8 cellular contexts compared by ENCODE assay signal in the genomic region with DNA sequence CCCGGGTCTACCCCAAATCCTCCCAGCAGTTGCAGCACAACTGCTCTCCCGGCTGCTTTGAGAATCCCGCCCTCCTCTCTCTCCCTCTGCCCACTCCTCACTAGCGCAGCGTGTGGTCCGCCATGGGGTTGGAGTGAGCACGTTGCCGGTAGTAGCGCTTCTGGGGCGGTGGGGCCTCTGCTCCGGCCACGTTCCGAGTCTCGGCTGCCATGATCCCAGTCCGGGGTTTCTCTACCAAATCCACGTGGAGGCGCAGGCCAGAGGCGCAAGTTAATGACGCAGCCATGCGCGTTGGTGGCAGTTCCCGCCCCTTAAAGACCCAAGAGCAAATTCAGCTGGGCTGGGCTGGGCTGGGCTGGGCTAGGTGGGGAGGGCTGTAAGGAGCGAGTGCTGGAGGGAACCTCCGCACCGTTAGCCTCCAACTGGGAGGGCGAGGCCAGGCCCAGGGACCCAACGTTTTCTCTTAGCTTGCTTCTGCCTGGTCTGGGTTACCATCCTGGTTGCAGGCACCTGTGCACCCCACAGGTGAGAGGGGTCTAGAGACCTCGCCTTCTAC. TPM values are rescaled to one million over a fixed set of nuclear protein-coding genes. Genes with fewer than 3 reads are reported as not detected.
DNase-seq lines count a peak whose midpoint lies in the region; ATAC-seq and TF ChIP-seq lines count a peak whose summit lies in the region.

A gene (minus strand): TSS at position 233 of the 556 bp plus-strand sequence. CDS start 22 bp downstream, at position 211.

- H3K27ac Mint-ChIP-seq in Calu3 (ENCODE audit: unreplicated experiment) = peak within 1 kb of the TSS; percentile 93

- TF ChIP-seq CTCF in Calu3 (IDR thresholded peaks at IDR 0.05; ENCODE audit: unreplicated experiment) (no peak), OCI-LY3 (IDR thresholded peaks at IDR 0.05; ENCODE audit: low read depth, low read length) (no peak), epithelial cell of esophagus (IDR thresholded peaks at IDR 0.05; ENCODE audit: insufficient read depth, low read depth, low read length, missing control alignments) (peak; percentile 2), mucosa of descending colon (IDR thresholded peaks at IDR 0.05) (no peak)

- no peaks in the 10 kb centered on the region for H3K9me3 ChIP-seq in HUES6 (ENCODE audit: control insufficient read depth, insufficient read depth, low read depth, low read length)
- no peaks in the 10 kb centered on the region for H3K9me3 ChIP-seq in OCI-LY3 (ENCODE audit: insufficient read depth, low read length)
- no peaks in the 10 kb centered on the region for H3K9me3 ChIP-seq in mucosa of descending colon

- H4K20me1 ChIP-seq in OCI-LY3 (ENCODE audit: insufficient read depth, low read length) = no peaks in the 10 kb centered on the region

- H3K36me3 ChIP-seq in HUES6 (ENCODE audit: control insufficient read depth, insufficient read depth, low read length) (peaks cover 28% of the 10 kb centered on the region), OCI-LY3 (replicated peaks; ENCODE audit: low read depth, low read length) (peaks cover 23% of the 10 kb centered on the region), mucosa of descending colon (ENCODE audit: low read depth) (no peaks in the 10 kb centered on the region)

- H3K4me3 ChIP-seq in HUES6 (ENCODE audit: low read depth, low read length) = peak within 1 kb of the TSS; percentile 79
- peak within 1 kb of the TSS; percentile 78 for H3K4me3 ChIP-seq in OCI-LY3 (ENCODE audit: low read length)
- H3K4me3 ChIP-seq in epithelial cell of esophagus (ENCODE audit: low read length) = peak within 1 kb of the TSS; percentile 83
- peak within 1 kb of the TSS; percentile 50 for H3K4me3 ChIP-seq in mucosa of descending colon

- peak within 1 kb of the TSS; percentile 84 for H3K4me3 Mint-ChIP-seq in Calu3 (ENCODE audit: low read depth, unreplicated experiment)

- peaks cover 12% of the 10 kb centered on the region for H3K79me2 ChIP-seq in OCI-LY3 (ENCODE audit: low read length)

- ATAC-seq in GM21423 (IDR thresholded peaks at IDR 0.05; ENCODE audit: unreplicated experiment) = peak; percentile 82
- peak; percentile 96 for ATAC-seq in mucosa of descending colon

- peaks cover 3% of the 10 kb centered on the region for H3K27me3 Mint-ChIP-seq in Calu3 (ENCODE audit: unreplicated experiment)

- H3K4me2 ChIP-seq in OCI-LY3 (ENCODE audit: low read length) = peak within 1 kb of the TSS; percentile 80

- intact Hi-C loops in Calu3 (cut with micrococcal nuclease; ENCODE audit: unreplicated experiment) (no loop called here), mucosa of descending colon (cut with DNase I, micrococcal nuclease) (no loop called here)

- H2AFZ ChIP-seq in OCI-LY3 (ENCODE audit: low read depth, low read length) = peak within 1 kb of the TSS; percentile 79

- peaks cover 45% of the 10 kb centered on the region for H3K36me3 Mint-ChIP-seq in Calu3 (ENCODE audit: insufficient read depth, unreplicated experiment)

- peaks cover 6% of the 10 kb centered on the region for H3K4me1 ChIP-seq in HUES6 (ENCODE audit: control insufficient read depth, insufficient read depth, low read length)
- H3K4me1 ChIP-seq in OCI-LY3 (ENCODE audit: low read length) = peaks cover 9% of the 10 kb centered on the region
- peaks cover 16% of the 10 kb centered on the region for H3K4me1 ChIP-seq in mucosa of descending colon (ENCODE audit: low read depth)

- CTCF ChIA-PET in Calu3 (lab: Charles Lee) = interaction anchor here (0.8 to 1.0 kb wide), 3 partner anchors 11 to 15 kb away, joined by 3 to 6 read pairs (median 3); a partner anchor contains a TSS

- peak within 1 kb of the TSS; percentile 97 for H3K9ac ChIP-seq in HUES6 (ENCODE audit: low read length)
- H3K9ac ChIP-seq in OCI-LY3 (ENCODE audit: low read length) = peak within 1 kb of the TSS; percentile 77

- peaks cover 10% of the 10 kb centered on the region for H3K4me1 Mint-ChIP-seq in Calu3 (ENCODE audit: low read depth, unreplicated experiment)

- H3K27ac ChIP-seq in HUES6 (ENCODE audit: low read depth, low read length) = peak within 1 kb of the TSS; percentile 91
- H3K27ac ChIP-seq in OCI-LY3 (ENCODE audit: low read length) = peak within 1 kb of the TSS; percentile 70

- H3K27me3 ChIP-seq in HUES6 (ENCODE audit: control insufficient read depth, insufficient read depth, low read length) = peaks cover 7% of the 10 kb centered on the region
- no peaks in the 10 kb centered on the region for H3K27me3 ChIP-seq in OCI-LY3 (ENCODE audit: low read depth, low read length)

- DNase-seq in Calu3 (peak; percentile 95), activated T-cell treated with anti-CD3 and anti-CD28 coated beads for 24 hours (ENCODE audit: low read depth) (peak; percentile 92), epithelial cell of esophagus (ENCODE audit: low read depth) (peak; percentile 98), mucosa of descending colon (peak; percentile 95 to 97 (median 97))
- DNase-seq in stimulated activated CD8-positive, alpha-beta memory T cell treated with anti-CD3 and anti-CD28 coated beads, Interleukin-4, amount 100 ng/mL, for 24 hours (ENCODE audit: low read depth) = peak; percentile 90

- no peaks in the 10 kb centered on the region for H3K9me3 Mint-ChIP-seq in Calu3 (ENCODE audit: low read depth, unreplicated experiment)

- no TSS peak for BruUV-seq in Calu3 (replicated peaks; lab: Mats Ljungman, UMichigan)

RNA-seq across cellular contexts. Expression of the gene that starts here (rescaled TPM):
- total RNA-seq in Calu3 (2022) (50.5 and 51.8 TPM in 2 replicates), mucosa of descending colon (10 to 100 TPM; 10.1 to 15.3 (median 10.6) TPM)

Comparison
In these comparisons a context has a peak if more than half of its experiments do, and no peak if none do; other contexts are left out.
1. Peak in every context shown above with its lines: DNase-seq, ATAC-seq, H3K4me3 ChIP-seq and H3K27ac ChIP-seq.